In the genomic region with DNA sequence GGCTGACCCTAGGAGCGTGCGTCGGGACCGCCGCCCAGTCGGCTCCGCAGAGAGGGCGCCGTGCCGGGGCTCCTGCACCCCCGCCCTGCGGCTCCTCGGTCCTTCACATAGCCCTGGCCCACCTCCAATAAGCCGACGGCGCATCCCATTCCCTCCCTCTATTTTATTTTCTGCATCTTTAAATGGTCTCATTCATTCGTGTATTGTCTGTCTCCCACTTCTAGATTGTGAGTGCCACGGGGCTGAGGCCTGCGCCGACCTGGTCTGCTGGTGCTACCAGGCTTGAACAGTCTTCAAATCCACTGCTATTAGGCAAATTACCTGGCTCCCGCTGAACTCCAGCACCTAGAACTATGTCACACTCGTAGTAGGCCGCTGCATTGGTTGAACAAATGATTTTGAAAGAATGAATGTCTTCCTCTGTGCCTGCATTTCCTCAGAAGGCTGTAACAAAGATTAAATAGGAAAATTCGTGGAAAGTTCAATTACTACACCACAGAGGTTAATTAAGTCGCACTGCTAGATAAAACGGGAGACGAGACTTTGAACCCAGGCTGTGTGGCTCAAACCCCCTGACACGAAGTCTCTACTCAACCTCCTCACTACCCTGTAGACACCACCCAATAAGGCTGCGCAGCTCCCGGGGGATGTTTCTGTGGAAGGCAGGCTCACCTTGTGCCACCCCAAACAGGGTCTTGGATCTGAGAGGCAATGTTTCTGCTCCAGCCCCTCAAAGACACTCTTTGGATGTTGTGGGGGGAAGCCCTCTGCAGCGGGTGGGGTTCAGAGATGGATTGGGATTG, we compare ENCODE assay signal across 1 cellular context.
TF ChIP-seq lines count a peak whose summit lies in the region.

No MANE protein-coding gene starts in this region.

TF ChIP-seq in GM12878, 131 proteins besides CTCF, POLR2A, EP300 and RAD21:
- TF ChIP-seq TCF3 (IDR thresholded peaks at IDR 0.05; ENCODE audit: borderline replicate concordance, insufficient read depth, low read depth, low read length): 0 out of 2 replicates have a peak, but pooled peaks have one; percentile 0
- 0 out of 2 replicates have a peak, but pooled peaks have one; percentile 0 for TF ChIP-seq IKZF1 (conservative IDR thresholded peaks at IDR 0.05)
- TF ChIP-seq BHLHE40 (IDR thresholded peaks at IDR 0.05; ENCODE audit: borderline replicate concordance in 1 of 2, low read depth in 2 of 2, low read length in 1 of 2): no peak
